ENCODE assay signal across 18 cellular contexts in the genomic region with DNA sequence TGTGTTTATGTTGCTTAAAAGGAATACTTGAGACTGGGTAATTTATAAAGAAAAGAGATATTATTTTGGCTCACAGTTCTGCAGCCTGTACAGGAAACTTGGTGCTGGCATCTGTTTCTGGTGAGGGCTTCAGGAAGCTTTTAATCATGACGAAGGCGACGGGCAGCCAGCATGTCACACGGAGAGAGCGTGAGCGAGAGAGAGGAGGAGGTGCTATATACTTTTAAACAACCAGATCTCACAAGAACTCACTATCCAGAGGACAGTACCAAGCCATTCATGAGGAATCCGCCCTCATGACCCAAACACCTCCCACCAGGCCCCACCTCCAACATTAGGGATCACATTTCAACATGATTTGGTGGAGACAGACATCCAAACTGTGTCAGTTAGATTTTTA.
DNase-seq lines count a peak whose midpoint lies in the region; ATAC-seq and TF ChIP-seq lines count a peak whose summit lies in the region.
"Had no signal": no experiment of that assay in that cellular context is flagged by ENCODE, and none has a peak within 500 bp of the region (broad histone marks: within the 10 kb centered on the region; RNA-seq: fewer than 3 reads in every experiment).

No MANE protein-coding gene starts in this region.

- no peak overlapping the region for H4K8ac ChIP-seq in trophoblast cell (ENCODE audit: low read depth, low read length)

- TF ChIP-seq CTCF in right atrium auricular region (IDR thresholded peaks at IDR 0.05) (no peak), suprapubic skin (IDR thresholded peaks at IDR 0.05) (no peak)

- no peak overlapping the region for H3K14ac ChIP-seq in trophoblast cell (ENCODE audit: low read length)

- no peak overlapping the region for H3K23ac ChIP-seq in trophoblast cell (ENCODE audit: low read length)

- no peak overlapping the region for H2BK12ac ChIP-seq in trophoblast cell (ENCODE audit: low read length)

- H3K4me3 ChIP-seq in right atrium auricular region (no peak overlapping the region), trophoblast cell (ENCODE audit: low read depth, low read length) (no peak overlapping the region), suprapubic skin (no peak overlapping the region)
- H3K4me3 ChIP-seq: K562 had no signal

- H3K4ac ChIP-seq in trophoblast cell (ENCODE audit: low read depth, low read length), result no peak overlapping the region

- H4K12ac ChIP-seq in trophoblast cell (ENCODE audit: low read depth, low read length), result no peak overlapping the region

- no peak for TF ChIP-seq EP300 in suprapubic skin (IDR thresholded peaks at IDR 0.05)

- H3K79me2 ChIP-seq in trophoblast cell (ENCODE audit: control insufficient read depth, insufficient read depth, low read length, poor library complexity), result no peaks in the 10 kb centered on the region

- H2BK120ac ChIP-seq in trophoblast cell (ENCODE audit: insufficient read depth, low read length, poor library complexity), result no peak overlapping the region

- H2AFZ ChIP-seq in trophoblast cell (ENCODE audit: insufficient read depth, low read length, poor library complexity), result no peak overlapping the region

- H2AK5ac ChIP-seq in trophoblast cell (ENCODE audit: low read length), result no peak overlapping the region

- H3K4me2 ChIP-seq in trophoblast cell (ENCODE audit: low read length), result no peak overlapping the region

- H3K9ac ChIP-seq in trophoblast cell (ENCODE audit: low read length), result no peak overlapping the region

- H3K9me3 ChIP-seq in right atrium auricular region (no peaks in the 10 kb centered on the region), trophoblast cell (ENCODE audit: insufficient read depth, low read depth, low read length) (no peaks in the 10 kb centered on the region), suprapubic skin (no peaks in the 10 kb centered on the region)

- no peak for ATAC-seq in Right ventricle myocardium inferior
- ATAC-seq: K562 had no signal

- H3K4me1 ChIP-seq in right atrium auricular region (peaks cover 0 to 7% of the 10 kb centered on the region in 2 donors), trophoblast cell (ENCODE audit: control insufficient read depth in 1 of 2, insufficient read depth in 2 of 2, low read length in 2 of 2) (no peaks in the 10 kb centered on the region), suprapubic skin (peaks cover 3% of the 10 kb centered on the region)

- H3K36me3 ChIP-seq in right atrium auricular region (no peaks in the 10 kb centered on the region), trophoblast cell (ENCODE audit: control insufficient read depth in 1 of 2, insufficient read depth in 2 of 2, low read length in 2 of 2) (no peaks in the 10 kb centered on the region), suprapubic skin (no peaks in the 10 kb centered on the region)

- intact Hi-C loops in Right ventricle myocardium inferior (cut with DNase I), result no loop called here

- H3K79me1 ChIP-seq in trophoblast cell (ENCODE audit: low read length), result no peaks in the 10 kb centered on the region

- WGBS in trophoblast cell (ENCODE audit: extremely low coverage, insufficient coverage, insufficient read length), result no CpG with 5 or more reads among the region's 7 CpGs
- WGBS in suprapubic skin, result 59% methylated on average over 7 of the region's 7 CpGs

- H3K27me3 ChIP-seq in right atrium auricular region, result no peaks in the 10 kb centered on the region
- H3K27me3 ChIP-seq in trophoblast cell (ENCODE audit: insufficient read depth, low read length), result no peaks in the 10 kb centered on the region
- no peaks in the 10 kb centered on the region for H3K27me3 ChIP-seq in suprapubic skin

- peak overlapping the region; percentile 32 to 60 for H3K27ac ChIP-seq in right atrium auricular region
- H3K27ac ChIP-seq in trophoblast cell (ENCODE audit: low read depth, low read length), result no peak overlapping the region
- H3K27ac ChIP-seq in suprapubic skin, result no peak overlapping the region
- H3K27ac ChIP-seq: 22Rv1 had no signal

- DNase-seq in right atrium auricular region (ENCODE audit: low spot score) (no peak), Right ventricle myocardium inferior (ENCODE audit: missing footprints) (no peak), dermis blood vessel endothelial cell (peak; percentile 70), iPS DF 4.7 (ENCODE audit: extremely low read depth, low spot score) (peak; percentile 3), trophoblast cell (peak; percentile 38 to 70), NCI-H1694 (lab: John Stamatoyannopoulos, UW) (no peak), NCI-H2107 treated with DMSO at 0.1 percent for 48 hours (lab: John Stamatoyannopoulos, UW; ENCODE audit: unreplicated experiment) (no peak), suprapubic skin (ENCODE audit: low spot score in 2 of 2) (no peak)
- DNase-seq: DMS 273 treated with DMSO at 0.1 percent for 48 hours, DND-41, NCI-H1105, NCI-H1694 treated with DMSO at 0.1 percent for 48 hours, NCI-H510A, NCI-H774, RPMI8226, SIG-M5 had no signal

- no peak overlapping the region for H4K91ac ChIP-seq in trophoblast cell (ENCODE audit: low read depth, low read length)

- no peak for TF ChIP-seq POLR2A in suprapubic skin (IDR thresholded peaks at IDR 0.05)

- no peak overlapping the region for H2BK5ac ChIP-seq in trophoblast cell (ENCODE audit: low read depth, low read length, poor library complexity)

- H3K18ac ChIP-seq in trophoblast cell (ENCODE audit: low read length), result no peak overlapping the region

Comparison
In these comparisons a context has a peak if more than half of its experiments do, and no peak if none do; other contexts are left out.
1. DNase-seq: peak in dermis blood vessel endothelial cell (single experiment), iPS DF 4.7 (single experiment) and trophoblast cell (2 of 2); none in right atrium auricular region (single experiment), Right ventricle myocardium inferior (single experiment), NCI-H1694 (single experiment), NCI-H2107 treated with DMSO at 0.1 percent for 48 hours (single experiment) and suprapubic skin (0 of 2).
2. H3K27ac ChIP-seq: peak in right atrium auricular region (2 of 2); none in trophoblast cell (single experiment) and suprapubic skin (single experiment).